Comparison of ENCODE assay signal across 31 cellular contexts in the genomic region with DNA sequence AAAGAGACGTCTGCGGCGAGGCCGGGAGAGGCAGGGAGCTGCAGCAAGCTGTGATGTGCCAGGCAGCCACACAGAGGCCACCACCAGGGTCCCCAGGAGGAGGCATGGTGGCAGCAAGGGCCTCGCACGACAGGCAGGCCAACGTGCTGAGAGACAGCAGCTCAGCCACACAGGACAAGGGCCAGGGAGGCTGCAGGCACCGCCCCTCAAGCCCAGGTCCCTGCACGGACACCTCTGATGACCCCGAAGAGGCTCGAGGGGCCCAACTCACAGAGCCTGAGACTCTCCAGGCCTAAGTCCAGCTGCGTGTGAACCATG. TPM values are rescaled to one million over a fixed set of nuclear protein-coding genes. Genes with fewer than 3 reads are reported as not detected.
"Had no signal": no experiment of that assay in that cellular context is flagged by ENCODE, and none has a peak within 500 bp of the region (broad histone marks: within the 10 kb centered on the region; RNA-seq: fewer than 3 reads in every experiment).

No MANE protein-coding gene starts in this region.

- H3K4me2 ChIP-seq: neural progenitor cell, smooth muscle cell had no signal

- H3K27me3 Mint-ChIP-seq: naive thymus-derived CD8-positive, alpha-beta T cell; stimulated activated memory B cell treated with anti-CD40 and anti-IgM and Interleukin-4, amounts not matched to agents 10 μg/mL and 1 μg/mL and 100 μg/mL, for 72 hours; stimulated activated naive CD8-positive, alpha-beta T cell treated with anti-CD3 and anti-CD28 coated beads, Interleukin-15, amount 100 ng/mL, for 72 hours; type B pancreatic cell had no signal

- DNase-seq: hippocampal formation; kidney glomerular epithelial cell; left cardiac atrium; left ventricle myocardium superior; lower lobe of right lung; mammary epithelial cell; mesenchymal stem cell; naive thymus-derived CD8-positive, alpha-beta T cell; retina; stimulated activated CD4-positive, alpha-beta T cell treated with anti-CD3 and anti-CD28 coated beads, Interleukin-1b, Interleukin-23, amount 100 ng/mL, for 48 hours; stimulated activated CD4-positive, alpha-beta T cell treated with anti-CD3 and anti-CD28 coated beads, Interleukin-2, amount 100 ng/mL, for 48 hours; stimulated activated CD4-positive, alpha-beta T cell treated with anti-CD3 and anti-CD28 coated beads, Interleukin-4, amount 100 ng/mL, for 4 hours; stimulated activated CD8-positive, alpha-beta memory T cell treated with anti-CD3 and anti-CD28 coated beads, Interleukin-4, amount 100 ng/mL, for 48 hours; stimulated activated naive CD4-positive, alpha-beta T cell treated with Interleukin-2 at 50 U/mL for 16 hours; stimulated activated naive CD8-positive, alpha-beta T cell treated with anti-CD3 and anti-CD28 coated beads, Interleukin-15, amount 100 ng/mL, for 72 hours; substantia nigra; uterus had no signal

- H3K4me3 ChIP-seq: lower lobe of right lung, neural progenitor cell, ovary, prostate gland, smooth muscle cell, tibial nerve, uterus had no signal

- H2AFZ ChIP-seq: neural progenitor cell had no signal

- H3K4me3 Mint-ChIP-seq: naive thymus-derived CD8-positive, alpha-beta T cell; nephron; neural progenitor cell; stimulated activated memory B cell treated with anti-CD40 and anti-IgM and Interleukin-4, amounts not matched to agents 10 μg/mL and 1 μg/mL and 100 μg/mL, for 72 hours; stimulated activated naive CD8-positive, alpha-beta T cell treated with anti-CD3 and anti-CD28 coated beads, Interleukin-15, amount 100 ng/mL, for 72 hours; type B pancreatic cell had no signal

- H3K9ac ChIP-seq: neural progenitor cell had no signal

- H3K4me1 ChIP-seq: prostate gland had no signal

- ATAC-seq: left cardiac atrium; left lobe of liver; left ventricle myocardium superior; lower lobe of right lung; naive thymus-derived CD8-positive, alpha-beta T cell; right cardiac atrium; stimulated activated memory B cell treated with anti-CD40 and anti-IgM and Interleukin-4, amounts not matched to agents 10 μg/mL and 1 μg/mL and 100 μg/mL, for 72 hours; stimulated activated naive CD8-positive, alpha-beta T cell treated with anti-CD3 and anti-CD28 coated beads, Interleukin-15, amount 100 ng/mL, for 72 hours had no signal

- H3K36me3 ChIP-seq: neural progenitor cell, ovary, uterus had no signal

- H3K36me3 Mint-ChIP-seq: neural progenitor cell, type B pancreatic cell had no signal

- H3K27ac Mint-ChIP-seq: nephron; neural progenitor cell; stimulated activated memory B cell treated with anti-CD40 and anti-IgM and Interleukin-4, amounts not matched to agents 10 μg/mL and 1 μg/mL and 100 μg/mL, for 72 hours; stimulated activated naive CD8-positive, alpha-beta T cell treated with anti-CD3 and anti-CD28 coated beads, Interleukin-15, amount 100 ng/mL, for 72 hours; type B pancreatic cell had no signal

- H3K27ac ChIP-seq: lower lobe of right lung, neural progenitor cell, ovary, prostate gland, tibial nerve, uterus had no signal

- H3K27me3 ChIP-seq: neural progenitor cell, ovary, tibial nerve, uterus had no signal

- H3K9me3 Mint-ChIP-seq: naive thymus-derived CD8-positive, alpha-beta T cell; nephron; neural progenitor cell; stimulated activated memory B cell treated with anti-CD40 and anti-IgM and Interleukin-4, amounts not matched to agents 10 μg/mL and 1 μg/mL and 100 μg/mL, for 72 hours; stimulated activated naive CD8-positive, alpha-beta T cell treated with anti-CD3 and anti-CD28 coated beads, Interleukin-15, amount 100 ng/mL, for 72 hours; type B pancreatic cell had no signal

- FAIRE-seq: keratinocyte had no signal

- H3K9me3 ChIP-seq: lower lobe of right lung, ovary, prostate gland, tibial nerve, uterus had no signal

RNA-seq across cellular contexts. Expression of a gene that starts 27.4 kb away (rescaled TPM):
- total RNA-seq: left cardiac atrium, left ventricle myocardium superior, mammary epithelial cell, right cardiac atrium, skeletal muscle tissue, smooth muscle cell, temporal lobe, ureter had no signal
- polyA plus RNA-seq: keratinocyte; mammary epithelial cell; naive thymus-derived CD8-positive, alpha-beta T cell; smooth muscle cell had no signal
